In genomic region chr17:62653831-62654829, GRCh38 we compare ENCODE assay signal across 8 cellular contexts. TPM values are rescaled to one million over a fixed set of nuclear protein-coding genes. Genes with fewer than 3 reads are reported as not detected.
A peak's percentile ranks its signal among the peaks of the same experiment; 100 is the strongest.
DNase-seq lines count a peak whose midpoint lies in the region; ATAC-seq and TF ChIP-seq lines count a peak whose summit lies in the region.

No MANE protein-coding gene starts in this region.

- no peaks in the 10 kb centered on the region for H3K9me3 ChIP-seq in mucosa of descending colon

- TF ChIP-seq CTCF in AG10803 (conservative IDR thresholded peaks at IDR 0.05; ENCODE audit: low read length) (no peak), cardiac fibroblast (IDR thresholded peaks at IDR 0.05; ENCODE audit: low read depth, low read length) (no peak), mucosa of descending colon (IDR thresholded peaks at IDR 0.05) (no peak), brain microvascular endothelial cell (IDR thresholded peaks at IDR 0.05; ENCODE audit: low read depth, low read length, missing control alignments) (no peak)

- ATAC-seq in HG03135 (IDR thresholded peaks at IDR 0.05; ENCODE audit: unreplicated experiment), result peak; percentile 8
- ATAC-seq in mucosa of descending colon, result peak; percentile 42

- in situ Hi-C loops in brain microvascular endothelial cell (cut with HindIII; ENCODE audit: low pct_ligation_motif_present, low sequenced_read_pairs), result no loop called here

- H3K4me1 ChIP-seq in mucosa of descending colon (ENCODE audit: low read depth), result peaks cover 10% of the 10 kb centered on the region

- intact Hi-C loops in mucosa of descending colon (cut with DNase I, micrococcal nuclease), result no loop called here

- H3K36me3 ChIP-seq in mucosa of descending colon (ENCODE audit: low read depth), result no peaks in the 10 kb centered on the region
- peaks cover 19% of the 10 kb centered on the region for H3K36me3 ChIP-seq in brain microvascular endothelial cell (replicated peaks)

- no peak overlapping the region for H3K27ac ChIP-seq in brain microvascular endothelial cell

- peak overlapping the region; percentile 22 for H3K4me3 ChIP-seq in AG10803 (ENCODE audit: low read length)
- H3K4me3 ChIP-seq in cardiac fibroblast (replicated peaks in 1 of 2; ENCODE audit: low read depth in 2 of 2, low read length in 2 of 2), result no peak overlapping the region
- no peak overlapping the region for H3K4me3 ChIP-seq in mucosa of descending colon
- H3K4me3 ChIP-seq in brain microvascular endothelial cell (ENCODE audit: low read depth, low read length), result no peak overlapping the region

- no peaks in the 10 kb centered on the region for H3K27me3 ChIP-seq in brain microvascular endothelial cell (replicated peaks)

- peak; percentile 81 for DNase-seq in AG10803 (ENCODE audit: low read depth)
- DNase-seq in cardiac fibroblast (ENCODE audit: low read depth in 2 of 2), result peak; percentile 76 to 77
- DNase-seq in mucosa of descending colon, result peak; percentile 46 to 72 (median 56)
- DNase-seq in NCI-H2081 (lab: John Stamatoyannopoulos, UW), result no peak
- DNase-seq in C1 segment of cervical spinal cord (lab: John Stamatoyannopoulos, UW), result no peak
- no peak for DNase-seq in brain microvascular endothelial cell
- no peak for DNase-seq in activated CD4-positive, CD25-positive, alpha-beta regulatory T cell (lab: John Stamatoyannopoulos, UW)

RNA-seq across cellular contexts. Expression of gene MRC2, which starts 26.7 kb away (rescaled TPM):
- 10 to 100 TPM in 2 of 3 donors, 1 to 10 TPM in 1; 5.1 to 20.3 (median 10.8) TPM for total RNA-seq in mucosa of descending colon

Comparison
In these comparisons a context has a peak if more than half of its experiments do, and no peak if none do; other contexts are left out.
1. DNase-seq: peak in AG10803 (single experiment), cardiac fibroblast (2 of 2) and mucosa of descending colon (3 of 3); none in NCI-H2081 (0 of 2), C1 segment of cervical spinal cord (0 of 14), brain microvascular endothelial cell (single experiment) and activated CD4-positive, CD25-positive, alpha-beta regulatory T cell (0 of 4).